In the genomic region with DNA sequence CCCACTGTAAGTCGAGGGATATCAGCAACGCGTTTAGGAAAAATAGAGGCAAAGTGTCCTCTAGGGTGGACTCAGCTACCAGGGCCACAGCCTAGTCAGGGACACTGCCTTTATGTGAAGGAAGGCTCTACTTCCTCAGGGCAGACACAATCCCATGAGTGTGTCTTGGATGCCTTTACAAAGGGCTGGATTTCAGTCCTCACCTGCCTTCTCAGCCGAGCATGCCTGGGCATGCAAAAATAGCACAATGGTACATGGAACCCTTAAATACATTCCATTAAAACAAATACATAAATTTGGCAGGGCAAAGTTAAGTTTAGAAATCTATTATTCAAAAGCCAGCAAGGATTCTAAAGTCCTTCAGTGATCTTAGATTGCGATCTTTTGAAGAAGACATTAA, we compare ENCODE assay signal across 20 cellular contexts. TPM values are rescaled to one million over a fixed set of nuclear protein-coding genes. Genes with fewer than 3 reads are reported as not detected.
A peak's percentile ranks its signal among the peaks of the same experiment; 100 is the strongest.
DNase-seq lines count a peak whose midpoint lies in the region; ATAC-seq, FAIRE-seq and TF ChIP-seq lines count a peak whose summit lies in the region.
"Had no signal": no experiment of that assay in that cellular context is flagged by ENCODE, and none has a peak within 500 bp of the region (broad histone marks: within the 10 kb centered on the region; RNA-seq: fewer than 3 reads in every experiment).

No MANE protein-coding gene starts in this region.

- intact Hi-C loops in lower leg skin (cut with DNase I; ENCODE audit: low total_unique reads) = no loop called here

- H3K9me3 Mint-ChIP-seq in mesothelial cell of epicardium = peaks cover 4% of the 10 kb centered on the region

- no peak overlapping the region for H2AK5ac ChIP-seq in mesendoderm (ENCODE audit: low read length)

- no peak overlapping the region for H3K4me3 ChIP-seq in RWPE2 (ENCODE audit: severe bottlenecking)
- H3K4me3 ChIP-seq in epithelial cell of esophagus (ENCODE audit: low read length) = no peak overlapping the region
- H3K4me3 ChIP-seq in mesendoderm (ENCODE audit: low read length) = no peak overlapping the region
- no peak overlapping the region for H3K4me3 ChIP-seq in lower leg skin (ENCODE audit: low read depth, poor library complexity, severe bottlenecking)

- no peak overlapping the region for H2BK15ac ChIP-seq in mesendoderm (replicated peaks; ENCODE audit: low read depth)

- H3K9ac ChIP-seq in mesendoderm (ENCODE audit: low read length) = no peak overlapping the region

- ATAC-seq in RWPE2 (ENCODE audit: low read depth) = peak; percentile 49; the same call in 1 of the 3 replicates
- no peak for ATAC-seq in GM18909 (IDR thresholded peaks at IDR 0.05; ENCODE audit: poor library complexity, unreplicated experiment)

- H3K4me1 ChIP-seq in RWPE2 (ENCODE audit: insufficient read depth, poor library complexity, severe bottlenecking) (no peaks in the 10 kb centered on the region), mesendoderm (ENCODE audit: control insufficient read depth, low read depth, low read length) (no peaks in the 10 kb centered on the region)
- H3K4me1 ChIP-seq: BE2C had no signal

- no peaks in the 10 kb centered on the region for H3K27me3 Mint-ChIP-seq in mesothelial cell of epicardium (ENCODE audit: low read depth)
- H3K27me3 Mint-ChIP-seq: CD4-positive, CD25-positive, alpha-beta regulatory T cell; CD8-positive, alpha-beta memory T cell had no signal

- H3K27ac ChIP-seq in RWPE2 (ENCODE audit: poor library complexity, severe bottlenecking) (no peak overlapping the region), mesendoderm (ENCODE audit: low read depth, low read length) (no peak overlapping the region)

- no peak overlapping the region for H3K56ac ChIP-seq in mesendoderm (ENCODE audit: low read length)

- no peak overlapping the region for H4K8ac ChIP-seq in mesendoderm (ENCODE audit: low read depth, low read length)

- no peak overlapping the region for H3K18ac ChIP-seq in mesendoderm (ENCODE audit: low read length)

- H3K23ac ChIP-seq in mesendoderm (ENCODE audit: low read length) = no peak overlapping the region

- no peak overlapping the region for H2BK5ac ChIP-seq in mesendoderm (ENCODE audit: low read length)

- no peak for TF ChIP-seq CTCF in RWPE2 (IDR thresholded peaks at IDR 0.05; ENCODE audit: poor library complexity, severe bottlenecking)
- no peak for TF ChIP-seq CTCF in epithelial cell of esophagus (IDR thresholded peaks at IDR 0.05; ENCODE audit: insufficient read depth, low read depth, low read length, missing control alignments)
- no peak for TF ChIP-seq CTCF in GM20000 (IDR thresholded peaks at IDR 0.05; ENCODE audit: extremely low read depth, missing control alignments)
- TF ChIP-seq CTCF in mesothelial cell of epicardium (IDR thresholded peaks at IDR 0.05; ENCODE audit: unreplicated experiment) = no peak
- TF ChIP-seq CTCF in lower leg skin (IDR thresholded peaks at IDR 0.05) = no peak

- no CpG with 5 or more reads among the region's 5 CpGs for WGBS in mesendoderm (ENCODE audit: extremely low coverage, insufficient coverage, low lambda C conversion rate)
- WGBS in lower leg skin, 2 donors = 84 to 89% methylated on average over 5 of the region's 5 CpGs

- peaks cover 8% of the 10 kb centered on the region for H3K36me3 Mint-ChIP-seq in mesothelial cell of epicardium
- H3K36me3 Mint-ChIP-seq: CD4-positive, CD25-positive, alpha-beta regulatory T cell; CD8-positive, alpha-beta memory T cell had no signal

- no peaks in the 10 kb centered on the region for H3K79me1 ChIP-seq in mesendoderm (ENCODE audit: low read length)

- H3K36me3 ChIP-seq in RWPE2 (ENCODE audit: low read depth) (no peaks in the 10 kb centered on the region), mesendoderm (ENCODE audit: control insufficient read depth, insufficient read depth, low read length) (no peaks in the 10 kb centered on the region)
- H3K36me3 ChIP-seq: BE2C had no signal

- no peak overlapping the region for H3K4me3 Mint-ChIP-seq in mesothelial cell of epicardium
- H3K4me3 Mint-ChIP-seq: CD4-positive, CD25-positive, alpha-beta regulatory T cell; CD8-positive, alpha-beta memory T cell; H9 had no signal

- no peak overlapping the region for H3K4me2 ChIP-seq in mesendoderm (ENCODE audit: low read length)

- FAIRE-seq in HTR-8/SVneo (lab: Jason Lieb, UNC) = peak; percentile 90
- FAIRE-seq: A204.1, G401.6, GM12891 had no signal

- H3K27ac Mint-ChIP-seq in mesothelial cell of epicardium = no peak overlapping the region
- H3K27ac Mint-ChIP-seq: CD4-positive, CD25-positive, alpha-beta regulatory T cell; CD8-positive, alpha-beta memory T cell had no signal

- no peak for TF ChIP-seq POLR2A in lower leg skin (IDR thresholded peaks at IDR 0.05)

- DNase-seq in HTR-8/SVneo (ENCODE audit: insufficient read length, low spot score) (no peak), RWPE2 (ENCODE audit: low spot score) (no peak), epithelial cell of esophagus (ENCODE audit: low read depth) (peak; percentile 66), mesendoderm (no peak), GM20000 (ENCODE audit: low spot score) (no peak), mesothelial cell of epicardium (ENCODE audit: low spot score in 2 of 2, unreplicated experiment in 2 of 2) (no peak), lower leg skin (ENCODE audit: low spot score in 2 of 2) (no peak)
- DNase-seq: ACHN; BE2C; C1 segment of cervical spinal cord; CD4-positive, CD25-positive, alpha-beta regulatory T cell; CD8-positive, alpha-beta memory T cell; COR-L47; DMS 273 treated with DMSO at 0.1 percent for 48 hours; GOT3; H9 had no signal

- H3K27me3 ChIP-seq in RWPE2 (ENCODE audit: insufficient read depth, poor library complexity, severe bottlenecking) = no peaks in the 10 kb centered on the region
- H3K27me3 ChIP-seq in mesendoderm (ENCODE audit: insufficient read depth, low read length, poor library complexity) = no peaks in the 10 kb centered on the region
- H3K27me3 ChIP-seq: BE2C had no signal

- no peaks in the 10 kb centered on the region for H3K79me2 ChIP-seq in mesendoderm (ENCODE audit: control insufficient read depth, insufficient read depth, low read length)

- H3K4me1 Mint-ChIP-seq in mesothelial cell of epicardium = peaks cover 26% of the 10 kb centered on the region
- H3K4me1 Mint-ChIP-seq: CD4-positive, CD25-positive, alpha-beta regulatory T cell; CD8-positive, alpha-beta memory T cell; H9 had no signal

- no peak overlapping the region for H2BK120ac ChIP-seq in mesendoderm (ENCODE audit: low read depth, low read length)

- peak overlapping the region; percentile 36 for H3K4ac ChIP-seq in mesendoderm (ENCODE audit: low read depth, low read length)

- no peak overlapping the region for H4K5ac ChIP-seq in mesendoderm (ENCODE audit: low read length)

- no peaks in the 10 kb centered on the region for H3K9me3 ChIP-seq in RWPE2 (ENCODE audit: severe bottlenecking)
- H3K9me3 ChIP-seq: BE2C had no signal

RNA-seq across cellular contexts. Expression of gene DMD, which starts 51.1 kb away (rescaled TPM):
- 19.8 TPM for polyA plus RNA-seq in mesendoderm (2013, experiment 1 of 2)
- 17.8 TPM for polyA plus RNA-seq in mesendoderm (2013, experiment 2 of 2)
- total RNA-seq in mesothelial cell of epicardium = 76.4 to 96.0 TPM (median 79.4 TPM) in 3 replicates
- 10 to 100 TPM; 23.0 to 27.5 (median 26.7) TPM for total RNA-seq in lower leg skin
